8 cellular contexts compared by ENCODE assay signal in genomic region chr3:103510760-103511159, GRCh38.
"Had no signal": no experiment of that assay in that cellular context is flagged by ENCODE, and none has a peak within 500 bp of the region (broad histone marks: within the 10 kb centered on the region; RNA-seq: fewer than 3 reads in every experiment).

No MANE protein-coding gene starts in this region.

- H3K27me3 Mint-ChIP-seq: IgD-negative memory B cell had no signal

- H3K4me2 ChIP-seq: KMS-11 had no signal

- H3K4me3 Mint-ChIP-seq: IgD-negative memory B cell had no signal

- ATAC-seq: HepG2, K562 had no signal

- H3K4me1 Mint-ChIP-seq: IgD-negative memory B cell had no signal

- H3K9ac ChIP-seq: KMS-11 had no signal

- H3K4me3 ChIP-seq: K562 had no signal

- H3K27ac Mint-ChIP-seq: IgD-negative memory B cell had no signal

- H3K27ac ChIP-seq: HL-60, KMS-11 had no signal

- DNase-seq: IMR-90, KBM-7, KG1 had no signal
